Comparison of ENCODE assay signal across 11 cellular contexts in genomic region chr22:37564111-37564711, GRCh38. TPM values are rescaled to one million over a fixed set of nuclear protein-coding genes. Genes with fewer than 3 reads are reported as not detected.
DNase-seq lines count a peak whose midpoint lies in the region; ATAC-seq and TF ChIP-seq lines count a peak whose summit lies in the region.
"Had no signal": no experiment of that assay in that cellular context is flagged by ENCODE, and none has a peak within 500 bp of the region (broad histone marks: within the 10 kb centered on the region; RNA-seq: fewer than 3 reads in every experiment).

No MANE protein-coding gene starts in this region.

- H3K27ac Mint-ChIP-seq in CD8-positive, alpha-beta memory T cell: no peak overlapping the region
- H3K27ac Mint-ChIP-seq: memory B cell had no signal

- POLR2A ChIA-PET in CD8-positive, alpha-beta memory T cell (lab: Charles Lee): no interaction called here

- 65 to 71% (median 69%) methylated on average over 7 of the region's 7 CpGs for WGBS in psoas muscle, 3 donors

- H3K9me3 ChIP-seq in adipocyte (ENCODE audit: control insufficient read depth, low read length) (no peaks in the 10 kb centered on the region), psoas muscle (no peaks in the 10 kb centered on the region)
- H3K9me3 ChIP-seq in CD8-positive, alpha-beta memory T cell (ENCODE audit: low read length): no peaks in the 10 kb centered on the region

- H3K4me3 Mint-ChIP-seq in CD8-positive, alpha-beta memory T cell: no peak overlapping the region
- H3K4me3 Mint-ChIP-seq: memory B cell had no signal

- TF ChIP-seq CTCF in C4-2B (conservative IDR thresholded peaks at IDR 0.05): no peak
- no peak for TF ChIP-seq CTCF in fibroblast of villous mesenchyme (IDR thresholded peaks at IDR 0.05; ENCODE audit: insufficient read depth, low read depth, low read length)
- TF ChIP-seq CTCF in psoas muscle (IDR thresholded peaks at IDR 0.05): no peak

- peaks cover 40 to 46% of the 10 kb centered on the region in 2 donors for H3K27me3 Mint-ChIP-seq in CD8-positive, alpha-beta memory T cell

- intact Hi-C loops in psoas muscle (cut with DNase I): loop anchor here in 1 of 2 donors (10.0 kb wide), 1 partner anchor 249 kb away; no protein-coding TSS in a partner anchor

- peak overlapping the region; percentile 69 for H3K9ac ChIP-seq in adipocyte (ENCODE audit: low read length)

- H3K4me3 ChIP-seq in adipocyte (ENCODE audit: low read length): peak overlapping the region; percentile 74
- H3K4me3 ChIP-seq in fibroblast of villous mesenchyme (ENCODE audit: low read depth, low read length): peak overlapping the region; percentile 21
- peak overlapping the region; percentile 72 for H3K4me3 ChIP-seq in psoas muscle
- no peak overlapping the region for H3K4me3 ChIP-seq in CD8-positive, alpha-beta memory T cell (ENCODE audit: low read length)

- H3K4me1 ChIP-seq in adipocyte (ENCODE audit: control insufficient read depth, insufficient read depth, low read length): peaks cover 49% of the 10 kb centered on the region
- peaks cover 37% of the 10 kb centered on the region for H3K4me1 ChIP-seq in psoas muscle
- H3K4me1 ChIP-seq in CD8-positive, alpha-beta memory T cell (ENCODE audit: insufficient read depth, low read length): peaks cover 40% of the 10 kb centered on the region

- H3K9me3 Mint-ChIP-seq in CD8-positive, alpha-beta memory T cell: no peaks in the 10 kb centered on the region
- H3K9me3 Mint-ChIP-seq: memory B cell had no signal

- H3K4me1 Mint-ChIP-seq in CD8-positive, alpha-beta memory T cell: peaks cover 26 to 46% (median 27%) of the 10 kb centered on the region in 3 donors

- CTCF ChIA-PET in CD8-positive, alpha-beta memory T cell (lab: Charles Lee): interaction anchor here (1.2 to 10.4 kb wide), 6 partner anchors 19 to 92 kb away, joined by 3 to 315 read pairs (median 14); no protein-coding TSS in a partner anchor

- H3K36me3 ChIP-seq in adipocyte (ENCODE audit: control insufficient read depth, insufficient read depth, low read length, severe bottlenecking): peaks cover 38% of the 10 kb centered on the region
- H3K36me3 ChIP-seq in psoas muscle (ENCODE audit: insufficient read depth in 1 of 2, low read depth in 1 of 2): peaks cover 0 to 13% of the 10 kb centered on the region in 2 donors
- no peaks in the 10 kb centered on the region for H3K36me3 ChIP-seq in CD8-positive, alpha-beta memory T cell (ENCODE audit: insufficient read depth, low read length)

- no peaks in the 10 kb centered on the region for H3K36me3 Mint-ChIP-seq in CD8-positive, alpha-beta memory T cell
- H3K36me3 Mint-ChIP-seq: memory B cell had no signal

- H3K27ac ChIP-seq in C4-2B: peak overlapping the region; percentile 89
- H3K27ac ChIP-seq in psoas muscle: peak overlapping the region; percentile 85
- H3K27ac ChIP-seq in CD8-positive, alpha-beta memory T cell (ENCODE audit: low read depth, low read length): no peak overlapping the region

- no peak for ATAC-seq in psoas muscle
- no peak for ATAC-seq in GM21576 (IDR thresholded peaks at IDR 0.05; ENCODE audit: unreplicated experiment)
- ATAC-seq in GM21526 (IDR thresholded peaks at IDR 0.05; ENCODE audit: low FRiP score, unreplicated experiment): no peak

- peak; percentile 30 for DNase-seq in adipocyte (ENCODE audit: low read depth)
- DNase-seq in fibroblast of villous mesenchyme (ENCODE audit: low read depth): peak; percentile 74
- no peak for DNase-seq in psoas muscle
- DNase-seq in CD8-positive, alpha-beta memory T cell: no peak
- no peak for DNase-seq in AG20443 (ENCODE audit: low spot score)
- DNase-seq: activated CD4-positive, alpha-beta T cell treated with anti-CD3 and anti-CD28 coated beads, Interleukin-2, amount 50 U/mL, for 48 hours; cerebellar nuclear complex had no signal

- no peaks in the 10 kb centered on the region for H3K27me3 ChIP-seq in adipocyte (replicated peaks; ENCODE audit: control insufficient read depth, insufficient read depth, low read length)
- peaks cover 0 to 37% (median 7%) of the 10 kb centered on the region in 3 donors for H3K27me3 ChIP-seq in psoas muscle (ENCODE audit: insufficient read depth in 3 of 3, low read length in 2 of 3)
- H3K27me3 ChIP-seq in CD8-positive, alpha-beta memory T cell (ENCODE audit: insufficient read depth, low read length, poor library complexity, severe bottlenecking): peaks cover 26% of the 10 kb centered on the region

RNA-seq across cellular contexts. Expression of gene CDC42EP1, which starts 3.9 kb away (rescaled TPM):
- 22.9 and 33.2 TPM in 2 replicates for total RNA-seq in fibroblast of villous mesenchyme
- 10 to 100 TPM in 2 of 4 donors, 1 to 10 TPM in 2; 6.9 to 13.8 (median 10.7) TPM for total RNA-seq in psoas muscle
- polyA plus RNA-seq in psoas muscle: 1 to 10 TPM; 3.8 to 5.9 (median 4.1) TPM
- total RNA-seq in CD8-positive, alpha-beta memory T cell: under 1 TPM; 0.13 to 0.31 TPM
- polyA plus RNA-seq in CD8-positive, alpha-beta memory T cell: not detected

RNA-seq across cellular contexts. Expression of gene LGALS2, which starts 15.7 kb away (rescaled TPM):
- total RNA-seq in fibroblast of villous mesenchyme: not detected in 2 replicates
- not detected for total RNA-seq in psoas muscle
- polyA plus RNA-seq in psoas muscle: under 1 TPM in 2 of 3 donors, not detected in 1; 0.06 to 0.35 TPM
- not detected for total RNA-seq in CD8-positive, alpha-beta memory T cell
- polyA plus RNA-seq in CD8-positive, alpha-beta memory T cell: not detected

RNA-seq across cellular contexts. Expression of gene GGA1, which starts 44.4 kb away (rescaled TPM):
- 33.2 and 39.0 TPM in 2 replicates for total RNA-seq in fibroblast of villous mesenchyme
- total RNA-seq in psoas muscle: 10 to 100 TPM; 31.9 to 37.2 (median 33.1) TPM
- 10 to 100 TPM; 30.2 to 39.4 (median 39.4) TPM for polyA plus RNA-seq in psoas muscle
- 10 to 100 TPM; 69.1 to 74.3 TPM for total RNA-seq in CD8-positive, alpha-beta memory T cell
- 34.9 TPM for polyA plus RNA-seq in CD8-positive, alpha-beta memory T cell

RNA-seq across cellular contexts. Expression of gene CARD10, which starts 45.0 kb away (rescaled TPM):
- total RNA-seq in fibroblast of villous mesenchyme: 3.0 and 3.5 TPM in 2 replicates
- 1 to 10 TPM; 3.8 to 8.0 (median 4.5) TPM for total RNA-seq in psoas muscle
- polyA plus RNA-seq in psoas muscle: 1 to 10 TPM; 2.9 to 6.9 (median 4.1) TPM
- total RNA-seq in CD8-positive, alpha-beta memory T cell: under 1 TPM; 0.29 to 0.31 TPM
- polyA plus RNA-seq in CD8-positive, alpha-beta memory T cell: 1.0 TPM

Comparison
In these comparisons a context has a peak if more than half of its experiments do, and no peak if none do; other contexts are left out.
1. DNase-seq: peak in adipocyte (single experiment) and fibroblast of villous mesenchyme (single experiment); none in psoas muscle (0 of 2), CD8-positive, alpha-beta memory T cell (0 of 5) and AG20443 (single experiment).
2. RNA of gene CDC42EP1, which starts 3.9 kb away (total RNA-seq): 22.9 to 33.2 TPM in fibroblast of villous mesenchyme and 6.9 to 13.8 TPM in psoas muscle; 0.13 to 0.31 TPM in CD8-positive, alpha-beta memory T cell; every median in the first group is over 4 times any median in the second.